ENCODE assay signal across 1 cellular context in genomic region chr2:234329202-234329930, GRCh38.
TF ChIP-seq lines count a peak whose summit lies in the region.

No MANE protein-coding gene starts in this region.

TF ChIP-seq in GM23338, 12 proteins besides CTCF, POLR2A, EP300 and RAD21:
- no peak for TF ChIP-seq REST (IDR thresholded peaks at IDR 0.05; ENCODE audit: unreplicated experiment)
- no peak for TF ChIP-seq ETS1 (IDR thresholded peaks at IDR 0.05)
- TF ChIP-seq JUNB (IDR thresholded peaks at IDR 0.05; ENCODE audit: unreplicated experiment) = no peak
- TF ChIP-seq ZNF114 (CRISPR knock-in tag; IDR thresholded peaks at IDR 0.05) = no peak
- TF ChIP-seq CREB1 (CRISPR knock-in tag; IDR thresholded peaks at IDR 0.05; ENCODE audit: low read depth) = no peak
- no peak for TF ChIP-seq ZNF462 (CRISPR knock-in tag; IDR thresholded peaks at IDR 0.05)
- TF ChIP-seq EZH2phosphoT487 (IDR thresholded peaks at IDR 0.05; ENCODE audit: unreplicated experiment) = no peak
- TF ChIP-seq POLR2AphosphoS5 (IDR thresholded peaks at IDR 0.05; ENCODE audit: low read depth) = no peak
- no peak for TF ChIP-seq EZH2 (IDR thresholded peaks at IDR 0.05; ENCODE audit: low read depth, unreplicated experiment)
